ENCODE assay signal across 10 cellular contexts in genomic region chr19:36665832-36666231, GRCh38. TPM values are rescaled to one million over a fixed set of nuclear protein-coding genes. Genes with fewer than 3 reads are reported as not detected.
DNase-seq lines count a peak whose midpoint lies in the region; ATAC-seq and TF ChIP-seq lines count a peak whose summit lies in the region.
"Had no signal": no experiment of that assay in that cellular context is flagged by ENCODE, and none has a peak within 500 bp of the region (broad histone marks: within the 10 kb centered on the region; RNA-seq: fewer than 3 reads in every experiment).

No MANE protein-coding gene starts in this region.

- H3K4me3 Mint-ChIP-seq in T-cell: peak overlapping the region; percentile 97 to 100 (median 98)

- POLR2A ChIA-PET in T-cell (lab: Charles Lee): interaction anchor here in 1 of 2 donors (0.6 kb wide), 1 partner anchor 288 kb away, joined by 4 read pairs; no protein-coding TSS in a partner anchor

- H3K4me3 ChIP-seq in GM06990 (replicated peaks; ENCODE audit: low read depth, low read length) (peak overlapping the region; percentile 70), fibroblast of the aortic adventitia (ENCODE audit: low read depth, low read length) (peak overlapping the region; percentile 96), psoas muscle (peak overlapping the region; percentile 91)

- no peak overlapping the region for H3K27ac ChIP-seq in psoas muscle

- peaks cover 36 to 46% (median 37%) of the 10 kb centered on the region in 3 donors for H3K4me1 Mint-ChIP-seq in T-cell

- no peaks in the 10 kb centered on the region for H3K27me3 ChIP-seq in GM06990 (replicated peaks; ENCODE audit: control insufficient read depth, insufficient read depth, low read length)
- H3K27me3 ChIP-seq in psoas muscle (ENCODE audit: insufficient read depth in 3 of 3, low read length in 2 of 3): no peaks in the 10 kb centered on the region

- peaks cover 7% of the 10 kb centered on the region for H3K4me1 ChIP-seq in psoas muscle

- peaks cover 67% of the 10 kb centered on the region for H3K36me3 Mint-ChIP-seq in T-cell

- WGBS in psoas muscle, 3 donors: 39 to 63% (median 58%) methylated on average over 14 of the region's 14 CpGs

- H3K27me3 Mint-ChIP-seq in T-cell: no peaks in the 10 kb centered on the region

- peaks cover 19 to 49% (median 33%) of the 10 kb centered on the region in 3 donors for H3K9me3 Mint-ChIP-seq in T-cell

- DNase-seq in GM06990 (ENCODE audit: extremely low read depth, insufficient read length) (no peak), T-cell (no peak), fibroblast of the aortic adventitia (ENCODE audit: low read depth) (no peak), psoas muscle (no peak), SW480 (ENCODE audit: low spot score) (no peak), mesenteric fat pad (ENCODE audit: low spot score) (no peak), NCI-H2081 treated with DMSO at 0.1 percent for 48 hours (lab: John Stamatoyannopoulos, UW) (no peak)
- DNase-seq in stimulated activated CD4-positive, alpha-beta T cell treated with anti-CD3 and anti-CD28 coated beads, Interleukin-4, amount 100 ng/mL, for 4 hours: no peak
- DNase-seq: effector CD4-positive, alpha-beta T cell; NK-92 treated with Interleukin-12 subunit alpha and Interleukin-12 subunit beta, amount 100 ng/mL, for 24 hours had no signal

- TF ChIP-seq CTCF in GM06990 (IDR thresholded peaks at IDR 0.05; ENCODE audit: insufficient read depth, low read length, poor library complexity, severe bottlenecking): no peak
- TF ChIP-seq CTCF in fibroblast of the aortic adventitia (IDR thresholded peaks at IDR 0.05; ENCODE audit: insufficient read depth, low read length): no peak
- no peak for TF ChIP-seq CTCF in psoas muscle (IDR thresholded peaks at IDR 0.05)

- 0 out of 2 replicates have a peak, but pooled peaks cover 2% of the 10 kb centered on the region for H3K36me3 ChIP-seq in GM06990 (ENCODE audit: control insufficient read depth, insufficient read depth, low read length)
- H3K36me3 ChIP-seq in psoas muscle (ENCODE audit: insufficient read depth in 1 of 2, low read depth in 1 of 2): peaks cover 5 to 30% of the 10 kb centered on the region in 2 donors

- H3K27ac Mint-ChIP-seq in T-cell: peak overlapping the region; percentile 27 to 97

- CTCF ChIA-PET in T-cell (lab: Charles Lee): interaction anchor here in 1 of 2 donors (0.6 kb wide), 1 partner anchor 11 kb away, joined by 5 read pairs; no protein-coding TSS in a partner anchor

- peaks cover 43% of the 10 kb centered on the region for H3K9me3 ChIP-seq in psoas muscle

- ATAC-seq in T-cell (replicated peaks in 1 of 4): no peak
- ATAC-seq in psoas muscle: no peak

- intact Hi-C loops in psoas muscle (cut with DNase I): loop anchor here in 1 of 2 donors (2.0 kb wide), 1 partner anchor 21 kb away; the partner anchor contains the start of gene ZNF567

RNA-seq across cellular contexts. Expression of gene ZNF461, which starts 0.8 kb away (rescaled TPM):
- total RNA-seq in T-cell: 10 to 100 TPM in 4 of 5 donors, 1 to 10 TPM in 1; 9.7 to 15.7 (median 12.9) TPM
- 13.3 and 31.2 TPM in 2 replicates for total RNA-seq in fibroblast of the aortic adventitia (ENCODE audit: low replicate concordance)
- total RNA-seq in psoas muscle: 1 to 10 TPM; 2.0 to 5.1 (median 2.2) TPM
- polyA plus RNA-seq in psoas muscle: 1 to 10 TPM; 1.6 to 5.7 (median 1.7) TPM
- 5.2 TPM for total RNA-seq in mesenteric fat pad

RNA-seq across cellular contexts. Expression of gene ZNF567, which starts 21.6 kb away (rescaled TPM):
- total RNA-seq in T-cell (10 to 100 TPM in 4 of 5 donors, 1 to 10 TPM in 1; 8.7 to 19.1 (median 12.6) TPM), fibroblast of the aortic adventitia (ENCODE audit: low replicate concordance) (5.0 and 6.6 TPM in 2 replicates), psoas muscle (1 to 10 TPM; 1.8 to 3.6 (median 2.3) TPM), mesenteric fat pad (5.3 TPM)
- 1 to 10 TPM in 2 of 3 donors, under 1 TPM in 1; 0.73 to 3.0 (median 2.0) TPM for polyA plus RNA-seq in psoas muscle
